ENCODE assay signal across 1 cellular context in the genomic region with DNA sequence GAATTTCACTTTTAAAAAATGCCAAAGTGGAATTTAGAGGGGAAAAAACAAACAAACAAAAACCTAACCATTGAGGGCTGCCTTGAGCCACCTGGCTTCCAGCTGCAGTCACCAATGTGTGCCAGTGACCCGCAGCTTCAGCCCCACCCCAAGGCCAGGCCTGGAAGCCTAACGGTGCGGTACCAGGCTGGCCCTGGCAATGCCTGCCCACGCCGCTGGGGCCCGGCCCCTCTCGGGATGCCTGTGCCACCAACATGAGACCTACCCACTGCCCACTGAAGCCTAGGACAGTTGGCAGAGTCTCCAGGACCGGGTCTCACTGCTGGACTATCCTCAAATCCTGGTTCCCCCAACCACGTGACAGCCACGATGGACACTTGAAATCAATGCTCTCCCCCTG.
TF ChIP-seq lines count a peak whose summit lies in the region.

No MANE protein-coding gene starts in this region.

TF ChIP-seq in H1, 55 proteins besides CTCF, POLR2A, EP300 and RAD21:
- TF ChIP-seq ASH2L (IDR thresholded peaks at IDR 0.05; ENCODE audit: low read length), result no peak
- no peak for TF ChIP-seq SUZ12 (IDR thresholded peaks at IDR 0.05; ENCODE audit: low read length)
- TF ChIP-seq CBX8 (IDR thresholded peaks at IDR 0.05; ENCODE audit: borderline replicate concordance, low read depth, low read length), result no peak
- TF ChIP-seq, protein P1, sequence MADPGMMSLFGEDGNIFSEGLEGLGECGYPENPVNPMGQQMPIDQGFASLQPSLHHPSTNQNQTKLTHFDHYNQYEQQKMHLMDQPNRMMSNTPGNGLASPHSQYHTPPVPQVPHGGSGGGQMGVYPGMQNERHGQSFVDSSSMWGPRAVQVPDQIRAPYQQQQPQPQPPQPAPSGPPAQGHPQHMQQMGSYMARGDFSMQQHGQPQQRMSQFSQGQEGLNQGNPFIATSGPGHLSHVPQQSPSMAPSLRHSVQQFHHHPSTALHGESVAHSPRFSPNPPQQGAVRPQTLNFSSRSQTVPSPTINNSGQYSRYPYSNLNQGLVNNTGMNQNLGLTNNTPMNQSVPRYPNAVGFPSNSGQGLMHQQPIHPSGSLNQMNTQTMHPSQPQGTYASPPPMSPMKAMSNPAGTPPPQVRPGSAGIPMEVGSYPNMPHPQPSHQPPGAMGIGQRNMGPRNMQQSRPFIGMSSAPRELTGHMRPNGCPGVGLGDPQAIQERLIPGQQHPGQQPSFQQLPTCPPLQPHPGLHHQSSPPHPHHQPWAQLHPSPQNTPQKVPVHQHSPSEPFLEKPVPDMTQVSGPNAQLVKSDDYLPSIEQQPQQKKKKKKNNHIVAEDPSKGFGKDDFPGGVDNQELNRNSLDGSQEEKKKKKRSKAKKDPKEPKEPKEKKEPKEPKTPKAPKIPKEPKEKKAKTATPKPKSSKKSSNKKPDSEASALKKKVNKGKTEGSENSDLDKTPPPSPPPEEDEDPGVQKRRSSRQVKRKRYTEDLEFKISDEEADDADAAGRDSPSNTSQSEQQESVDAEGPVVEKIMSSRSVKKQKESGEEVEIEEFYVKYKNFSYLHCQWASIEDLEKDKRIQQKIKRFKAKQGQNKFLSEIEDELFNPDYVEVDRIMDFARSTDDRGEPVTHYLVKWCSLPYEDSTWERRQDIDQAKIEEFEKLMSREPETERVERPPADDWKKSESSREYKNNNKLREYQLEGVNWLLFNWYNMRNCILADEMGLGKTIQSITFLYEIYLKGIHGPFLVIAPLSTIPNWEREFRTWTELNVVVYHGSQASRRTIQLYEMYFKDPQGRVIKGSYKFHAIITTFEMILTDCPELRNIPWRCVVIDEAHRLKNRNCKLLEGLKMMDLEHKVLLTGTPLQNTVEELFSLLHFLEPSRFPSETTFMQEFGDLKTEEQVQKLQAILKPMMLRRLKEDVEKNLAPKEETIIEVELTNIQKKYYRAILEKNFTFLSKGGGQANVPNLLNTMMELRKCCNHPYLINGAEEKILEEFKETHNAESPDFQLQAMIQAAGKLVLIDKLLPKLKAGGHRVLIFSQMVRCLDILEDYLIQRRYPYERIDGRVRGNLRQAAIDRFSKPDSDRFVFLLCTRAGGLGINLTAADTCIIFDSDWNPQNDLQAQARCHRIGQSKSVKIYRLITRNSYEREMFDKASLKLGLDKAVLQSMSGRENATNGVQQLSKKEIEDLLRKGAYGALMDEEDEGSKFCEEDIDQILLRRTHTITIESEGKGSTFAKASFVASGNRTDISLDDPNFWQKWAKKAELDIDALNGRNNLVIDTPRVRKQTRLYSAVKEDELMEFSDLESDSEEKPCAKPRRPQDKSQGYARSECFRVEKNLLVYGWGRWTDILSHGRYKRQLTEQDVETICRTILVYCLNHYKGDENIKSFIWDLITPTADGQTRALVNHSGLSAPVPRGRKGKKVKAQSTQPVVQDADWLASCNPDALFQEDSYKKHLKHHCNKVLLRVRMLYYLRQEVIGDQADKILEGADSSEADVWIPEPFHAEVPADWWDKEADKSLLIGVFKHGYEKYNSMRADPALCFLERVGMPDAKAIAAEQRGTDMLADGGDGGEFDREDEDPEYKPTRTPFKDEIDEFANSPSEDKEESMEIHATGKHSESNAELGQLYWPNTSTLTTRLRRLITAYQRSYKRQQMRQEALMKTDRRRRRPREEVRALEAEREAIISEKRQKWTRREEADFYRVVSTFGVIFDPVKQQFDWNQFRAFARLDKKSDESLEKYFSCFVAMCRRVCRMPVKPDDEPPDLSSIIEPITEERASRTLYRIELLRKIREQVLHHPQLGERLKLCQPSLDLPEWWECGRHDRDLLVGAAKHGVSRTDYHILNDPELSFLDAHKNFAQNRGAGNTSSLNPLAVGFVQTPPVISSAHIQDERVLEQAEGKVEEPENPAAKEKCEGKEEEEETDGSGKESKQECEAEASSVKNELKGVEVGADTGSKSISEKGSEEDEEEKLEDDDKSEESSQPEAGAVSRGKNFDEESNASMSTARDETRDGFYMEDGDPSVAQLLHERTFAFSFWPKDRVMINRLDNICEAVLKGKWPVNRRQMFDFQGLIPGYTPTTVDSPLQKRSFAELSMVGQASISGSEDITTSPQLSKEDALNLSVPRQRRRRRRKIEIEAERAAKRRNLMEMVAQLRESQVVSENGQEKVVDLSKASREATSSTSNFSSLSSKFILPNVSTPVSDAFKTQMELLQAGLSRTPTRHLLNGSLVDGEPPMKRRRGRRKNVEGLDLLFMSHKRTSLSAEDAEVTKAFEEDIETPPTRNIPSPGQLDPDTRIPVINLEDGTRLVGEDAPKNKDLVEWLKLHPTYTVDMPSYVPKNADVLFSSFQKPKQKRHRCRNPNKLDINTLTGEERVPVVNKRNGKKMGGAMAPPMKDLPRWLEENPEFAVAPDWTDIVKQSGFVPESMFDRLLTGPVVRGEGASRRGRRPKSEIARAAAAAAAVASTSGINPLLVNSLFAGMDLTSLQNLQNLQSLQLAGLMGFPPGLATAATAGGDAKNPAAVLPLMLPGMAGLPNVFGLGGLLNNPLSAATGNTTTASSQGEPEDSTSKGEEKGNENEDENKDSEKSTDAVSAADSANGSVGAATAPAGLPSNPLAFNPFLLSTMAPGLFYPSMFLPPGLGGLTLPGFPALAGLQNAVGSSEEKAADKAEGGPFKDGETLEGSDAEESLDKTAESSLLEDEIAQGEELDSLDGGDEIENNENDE (IDR thresholded peaks at IDR 0.05; ENCODE audit: insufficient replicate concordance, low read length), result no peak
- TF ChIP-seq KDM1A (IDR thresholded peaks at IDR 0.05; ENCODE audit: borderline replicate concordance, low read length), result no peak
- TF ChIP-seq JUND (IDR thresholded peaks at IDR 0.05; ENCODE audit: low read length), result no peak
- no peak for TF ChIP-seq CTBP2 (IDR thresholded peaks at IDR 0.05; ENCODE audit: borderline replicate concordance, insufficient read depth, insufficient read length, low read length)
- TF ChIP-seq, protein P2, sequence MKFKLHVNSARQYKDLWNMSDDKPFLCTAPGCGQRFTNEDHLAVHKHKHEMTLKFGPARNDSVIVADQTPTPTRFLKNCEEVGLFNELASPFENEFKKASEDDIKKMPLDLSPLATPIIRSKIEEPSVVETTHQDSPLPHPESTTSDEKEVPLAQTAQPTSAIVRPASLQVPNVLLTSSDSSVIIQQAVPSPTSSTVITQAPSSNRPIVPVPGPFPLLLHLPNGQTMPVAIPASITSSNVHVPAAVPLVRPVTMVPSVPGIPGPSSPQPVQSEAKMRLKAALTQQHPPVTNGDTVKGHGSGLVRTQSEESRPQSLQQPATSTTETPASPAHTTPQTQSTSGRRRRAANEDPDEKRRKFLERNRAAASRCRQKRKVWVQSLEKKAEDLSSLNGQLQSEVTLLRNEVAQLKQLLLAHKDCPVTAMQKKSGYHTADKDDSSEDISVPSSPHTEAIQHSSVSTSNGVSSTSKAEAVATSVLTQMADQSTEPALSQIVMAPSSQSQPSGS (IDR thresholded peaks at IDR 0.05; ENCODE audit: low read length), result no peak
- no peak for TF ChIP-seq PHF8 (conservative IDR thresholded peaks at IDR 0.05; ENCODE audit: low read depth, low read length)
- no peak for TF ChIP-seq FOSL1 (IDR thresholded peaks at IDR 0.05; ENCODE audit: insufficient read depth, low read depth, low read length)
- TF ChIP-seq SP2 (IDR thresholded peaks at IDR 0.05; ENCODE audit: low read length), result no peak
- TF ChIP-seq YY1 (IDR thresholded peaks at IDR 0.05; ENCODE audit: low read depth, low read length), result no peak
- no peak for TF ChIP-seq CBX5 (IDR thresholded peaks at IDR 0.05; ENCODE audit: low read depth, low read length)
- TF ChIP-seq POLR2AphosphoS5 (IDR thresholded peaks at IDR 0.05; ENCODE audit: low read depth, low read length), result no peak
- TF ChIP-seq NANOG (IDR thresholded peaks at IDR 0.05; ENCODE audit: insufficient read depth, low read depth, low read length, poor library complexity, severe bottlenecking), result no peak
- TF ChIP-seq KDM5A (IDR thresholded peaks at IDR 0.05; ENCODE audit: low read length), result no peak
TF ChIP-seq in H1: peak in this region for 0.
